Comparison of ENCODE assay signal across 1 cellular context in genomic region chr6:109696355-109696754, GRCh38.
TF ChIP-seq lines count a peak whose summit lies in the region.

No MANE protein-coding gene starts in this region.

TF ChIP-seq in SK-N-SH treated with all-trans-retinoic acid at 6 μM for 48 hours, 23 proteins besides CTCF, POLR2A, EP300 and RAD21 (continued from another document):
- TF ChIP-seq PATZ1 (CRISPR knock-in tag; IDR thresholded peaks at IDR 0.05; ENCODE audit: borderline replicate concordance) (no peak), ESRRG (CRISPR knock-in tag; IDR thresholded peaks at IDR 0.05) (no peak)
